27 cellular contexts compared by ENCODE assay signal in genomic region chr2:120791243-120791960, GRCh38. TPM values are rescaled to one million over a fixed set of nuclear protein-coding genes. Genes with fewer than 3 reads are reported as not detected.
DNase-seq lines count a peak whose midpoint lies in the region; ATAC-seq and TF ChIP-seq lines count a peak whose summit lies in the region.
"Had no signal": no experiment of that assay in that cellular context is flagged by ENCODE, and none has a peak within 500 bp of the region (broad histone marks: within the 10 kb centered on the region; RNA-seq: fewer than 3 reads in every experiment).

No MANE protein-coding gene starts in this region.

- TF ChIP-seq CTCF in GM23338 (conservative IDR thresholded peaks at IDR 0.05; ENCODE audit: low read depth in 2 of 2), result no peak
- TF ChIP-seq CTCF in brain (conservative IDR thresholded peaks at IDR 0.05), result no peak

- H3K4me1 Mint-ChIP-seq in GM23338 (peaks cover 77% of the 10 kb centered on the region), brain (peaks cover 96% of the 10 kb centered on the region)
- H3K4me1 Mint-ChIP-seq: CD8-positive, alpha-beta memory T cell; natural killer cell had no signal

- H4K91ac ChIP-seq in neuronal stem cell (ENCODE audit: low read depth, low read length, poor library complexity), result no peak overlapping the region

- no peak overlapping the region for H3K4ac ChIP-seq in neuronal stem cell (ENCODE audit: low read length)

- H3F3A ChIP-seq in GM23338 (replicated peaks; ENCODE audit: low read depth), result peaks cover 10% of the 10 kb centered on the region

- H3K18ac ChIP-seq in neuronal stem cell (ENCODE audit: low read length), result no peak overlapping the region

- no peak overlapping the region for H2BK15ac ChIP-seq in neuronal stem cell (ENCODE audit: low read length)

- H3K79me1 ChIP-seq in neuronal stem cell (ENCODE audit: low read depth, low read length), result peaks cover 29% of the 10 kb centered on the region

- no peaks in the 10 kb centered on the region for H3K9me2 ChIP-seq in GM23338 (ENCODE audit: insufficient read depth)

- peaks cover 7% of the 10 kb centered on the region; the same call in 1 of the 3 replicates for H3K36me3 Mint-ChIP-seq in GM23338 (ENCODE audit: low read depth)
- no peaks in the 10 kb centered on the region for H3K36me3 Mint-ChIP-seq in brain
- H3K36me3 Mint-ChIP-seq: CD8-positive, alpha-beta memory T cell; natural killer cell had no signal

- no peaks in the 10 kb centered on the region for H3K9me3 ChIP-seq in neuronal stem cell (replicated peaks in 1 of 2; ENCODE audit: control insufficient read depth in 2 of 2, insufficient read depth in 1 of 2, low read depth in 1 of 2, low read length in 2 of 2)
- H3K9me3 ChIP-seq: adrenal gland, left ventricle myocardium inferior, pancreas, suprapubic skin, uterus had no signal

- no peak for ATAC-seq in GM23338
- ATAC-seq: activated CD8-positive, alpha-beta T cell treated with anti-CD3 and anti-CD28 coated beads for 36 hours; natural killer cell; pancreas; T-helper 17 cell had no signal

- H4K20me1 ChIP-seq in GM23338 (replicated peaks; ENCODE audit: insufficient read depth), result peaks cover 42% of the 10 kb centered on the region

- no peak overlapping the region for H3K9ac ChIP-seq in neuronal stem cell (ENCODE audit: low read depth, low read length, poor library complexity)

- peak overlapping the region; percentile 31 for H3K23ac ChIP-seq in neuronal stem cell (ENCODE audit: low read depth, low read length, poor library complexity)

- H3K4me1 ChIP-seq in GM23338 (ENCODE audit: insufficient read depth) (peaks cover 28% of the 10 kb centered on the region), neuronal stem cell (ENCODE audit: control insufficient read depth in 2 of 2, insufficient read depth in 1 of 2, low read depth in 1 of 2, low read length in 2 of 2) (peaks cover 13 to 48% of the 10 kb centered on the region in 2 donors)
- H3K4me1 ChIP-seq: adrenal gland, left ventricle myocardium inferior, pancreas, uterus had no signal

- no peak overlapping the region for H2BK120ac ChIP-seq in neuronal stem cell (ENCODE audit: low read depth, low read length)

- H2BK12ac ChIP-seq in neuronal stem cell (ENCODE audit: low read length), result no peak overlapping the region

- H3K27me3 ChIP-seq in GM23338 (ENCODE audit: insufficient read depth) (no peaks in the 10 kb centered on the region), neuronal stem cell (ENCODE audit: control insufficient read depth in 3 of 3, insufficient read depth in 3 of 3, low read depth in 1 of 3, low read length in 3 of 3) (no peaks in the 10 kb centered on the region)
- H3K27me3 ChIP-seq: adrenal gland, brain microvascular endothelial cell, pancreas, suprapubic skin, uterus had no signal

- H2AK5ac ChIP-seq in neuronal stem cell (ENCODE audit: low read depth, low read length), result no peak overlapping the region

- peaks cover 98% of the 10 kb centered on the region for H3K79me2 ChIP-seq in GM23338 (replicated peaks; ENCODE audit: insufficient read depth)

- H2AFZ ChIP-seq in GM23338, result no peak overlapping the region
- no peak overlapping the region for H2AFZ ChIP-seq in neuronal stem cell (ENCODE audit: low read length)

- H3K27ac Mint-ChIP-seq in GM23338 (peak overlapping the region; percentile 15; the same call in 1 of the 2 replicates), brain (peak overlapping the region; percentile 63 to 94 (median 76))
- H3K27ac Mint-ChIP-seq: activated CD8-positive, alpha-beta T cell treated with anti-CD3 and anti-CD28 coated beads for 36 hours; activated naive CD4-positive, alpha-beta T cell treated with anti-CD3 and anti-CD28 coated beads for 36 hours; natural killer cell; T-helper 17 cell had no signal

- H3K27me3 Mint-ChIP-seq in GM23338 (ENCODE audit: insufficient read depth, low read depth, poor library complexity), result peaks cover 26% of the 10 kb centered on the region
- peaks cover 3% of the 10 kb centered on the region for H3K27me3 Mint-ChIP-seq in brain
- H3K27me3 Mint-ChIP-seq: activated CD8-positive, alpha-beta T cell treated with anti-CD3 and anti-CD28 coated beads for 36 hours had no signal

- DNase-seq in GM23338 (ENCODE audit: low spot score) (no peak), M059J (ENCODE audit: low read depth) (peak; percentile 51), neuronal stem cell (ENCODE audit: low spot score) (no peak), NCI-H774 (lab: John Stamatoyannopoulos, UW) (no peak), UCSD-AML1 (lab: John Stamatoyannopoulos, UW; ENCODE audit: unreplicated experiment) (no peak), NCI-H1436 (lab: John Stamatoyannopoulos, UW) (no peak)
- DNase-seq: activated CD8-positive, alpha-beta T cell treated with anti-CD3 and anti-CD28 coated beads for 36 hours; activated naive CD4-positive, alpha-beta T cell treated with anti-CD3 and anti-CD28 coated beads for 36 hours; brain microvascular endothelial cell; CD8-positive, alpha-beta memory T cell; cerebellar nuclear complex; dermis blood vessel endothelial cell; left ventricle myocardium inferior; natural killer cell; NCI-H1048; NCI-H1694; NCI-H446 treated with DMSO at 0.1 percent for 48 hours; NCI-H82; pancreas; stimulated activated CD4-positive, alpha-beta T cell treated with anti-CD3 and anti-CD28 coated beads, Interleukin-1b, Interleukin-23, amount 100 ng/mL, for 48 hours; stimulated activated naive CD4-positive, alpha-beta T cell treated with Interleukin-2 at 50 U/mL for 16 hours; T-helper 17 cell; uterus had no signal

- H3K4me3 ChIP-seq in GM23338, result no peak overlapping the region
- peak overlapping the region in 1 of 2 donors; percentile 29 for H3K4me3 ChIP-seq in neuronal stem cell (ENCODE audit: low read length in 2 of 2)
- H3K4me3 ChIP-seq: adrenal gland, left ventricle myocardium inferior, pancreas, suprapubic skin, uterus had no signal

- H3K36me3 ChIP-seq in GM23338 (ENCODE audit: insufficient read depth) (no peaks in the 10 kb centered on the region), neuronal stem cell (replicated peaks in 1 of 2; ENCODE audit: control insufficient read depth in 2 of 2, insufficient read depth in 2 of 2, low read length in 2 of 2) (peaks cover 3 to 50% of the 10 kb centered on the region in 2 donors)
- H3K36me3 ChIP-seq: adrenal gland, brain microvascular endothelial cell, left ventricle myocardium inferior, pancreas, suprapubic skin, uterus had no signal

- H2BK5ac ChIP-seq in neuronal stem cell (ENCODE audit: low read length), result no peak overlapping the region

- peak overlapping the region; percentile 39; the same call in 1 of the 2 replicates for H3K27ac ChIP-seq in GM23338 (ENCODE audit: low read depth)
- H3K27ac ChIP-seq in neuronal stem cell (replicated peaks; ENCODE audit: low read length), result no peak overlapping the region
- H3K27ac ChIP-seq: adrenal gland, brain microvascular endothelial cell, left ventricle myocardium inferior, pancreas, suprapubic skin, uterus had no signal

- H3K4me3 Mint-ChIP-seq in GM23338 (no peak overlapping the region), brain (peak overlapping the region in 3 of 5 experiments; percentile 2 to 44 (median 27))
- H3K4me3 Mint-ChIP-seq: activated CD8-positive, alpha-beta T cell treated with anti-CD3 and anti-CD28 coated beads for 36 hours; activated naive CD4-positive, alpha-beta T cell treated with anti-CD3 and anti-CD28 coated beads for 36 hours; CD8-positive, alpha-beta memory T cell; natural killer cell; T-helper 17 cell had no signal

- no peak overlapping the region for H4K8ac ChIP-seq in neuronal stem cell (ENCODE audit: low read depth, low read length)

- H3K14ac ChIP-seq in neuronal stem cell (ENCODE audit: low read length), result peak overlapping the region; percentile 23

- H3K4me2 ChIP-seq in GM23338 (0 out of 2 replicates have a peak overlapping the region, but pooled peaks have one; percentile 20), neuronal stem cell (ENCODE audit: insufficient read depth, low read length, poor library complexity, severe bottlenecking) (peak overlapping the region; percentile 19)

- no CpG with 5 or more reads among the region's 13 CpGs for WGBS in neuronal stem cell (ENCODE audit: extremely low coverage in 2 of 2, insufficient read length in 2 of 2, insufficient replicate concordance in 1 of 2), 2 donors

- H3K9me3 Mint-ChIP-seq in GM23338 (no peaks in the 10 kb centered on the region; the same call in 2 of the 3 replicates), brain (no peaks in the 10 kb centered on the region)
- H3K9me3 Mint-ChIP-seq: activated CD8-positive, alpha-beta T cell treated with anti-CD3 and anti-CD28 coated beads for 36 hours; activated naive CD4-positive, alpha-beta T cell treated with anti-CD3 and anti-CD28 coated beads for 36 hours; natural killer cell had no signal

TF ChIP-seq in GM23338, 12 proteins besides CTCF, POLR2A, EP300 and RAD21 (continues in another document):
- TF ChIP-seq CREB1 (CRISPR knock-in tag; IDR thresholded peaks at IDR 0.05; ENCODE audit: low read depth), result no peak
- no peak for TF ChIP-seq POLR2AphosphoS5 (IDR thresholded peaks at IDR 0.05; ENCODE audit: low read depth)
- TF ChIP-seq NANOG (IDR thresholded peaks at IDR 0.05; ENCODE audit: borderline replicate concordance), result no peak

RNA-seq across cellular contexts. Expression of gene GLI2, which starts 55.7 kb away (rescaled TPM):
- total RNA-seq in GM23338 (2014; rRNA removed; shearing (Covaris generic)), result 41.7 and 53.6 TPM in 2 replicates
- polyA plus RNA-seq in GM23338 (2016; fragmentation: Nextera tagmentation; extraction: Ambion mirVana) (57.0 and 67.1 TPM in 2 replicates), brain (ENCODE audit: insufficient read depth, low read depth, low replicate concordance) (0.37 TPM)
- 0.76 and 4.3 TPM in 2 replicates for total RNA-seq in M059J (2014; rRNA removed; shearing (Covaris generic))
- 26.2 TPM for polyA plus RNA-seq in neuronal stem cell (2013, experiment 1 of 2)
- 27.3 TPM for polyA plus RNA-seq in neuronal stem cell (2013, experiment 2 of 2)
- total RNA-seq: activated CD8-positive, alpha-beta T cell treated with anti-CD3 and anti-CD28 coated beads for 36 hours; activated naive CD4-positive, alpha-beta T cell treated with anti-CD3 and anti-CD28 coated beads for 36 hours; CD8-positive, alpha-beta memory T cell; mononuclear cell; natural killer cell; T-helper 17 cell had no signal
- polyA plus RNA-seq: CD8-positive, alpha-beta memory T cell had no signal
